Comparison of ENCODE assay signal across 26 cellular contexts in the genomic region with DNA sequence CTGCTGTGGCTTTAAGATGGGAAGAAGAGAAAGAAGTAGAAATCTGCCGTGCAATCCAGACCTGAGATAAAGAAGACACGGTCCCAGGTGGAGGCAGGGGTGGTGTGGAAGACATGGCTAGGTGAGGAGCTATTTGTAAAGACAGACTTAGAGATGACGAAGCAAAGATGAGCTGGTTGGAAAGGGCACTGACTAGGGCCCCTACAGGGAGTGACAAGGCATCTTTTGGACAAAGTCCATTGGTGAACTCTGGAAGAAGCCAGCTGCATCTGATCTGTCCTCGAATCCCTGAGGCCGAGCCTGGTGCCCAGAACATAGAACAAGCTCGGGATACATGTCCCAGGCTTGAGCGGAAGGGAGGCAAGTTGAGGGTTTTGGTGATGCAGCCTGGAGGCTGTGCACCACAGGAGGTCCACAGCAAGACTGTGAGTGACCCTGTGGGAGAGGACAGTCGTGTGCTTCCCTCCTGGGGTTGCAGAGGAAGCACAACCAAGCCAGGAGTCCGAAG.
DNase-seq lines count a peak whose midpoint lies in the region; ATAC-seq, FAIRE-seq and TF ChIP-seq lines count a peak whose summit lies in the region.
"Had no signal": no experiment of that assay in that cellular context is flagged by ENCODE, and none has a peak within 500 bp of the region (broad histone marks: within the 10 kb centered on the region; RNA-seq: fewer than 3 reads in every experiment).

No MANE protein-coding gene starts in this region.

- FAIRE-seq in K562 (lab: Jason Lieb, UNC) = peak; percentile 42
- FAIRE-seq: A549, D721Med, GM12878 had no signal

- H3K4me1 ChIP-seq in HEK293 (ENCODE audit: control insufficient read depth, insufficient read depth, low read length) (no peaks in the 10 kb centered on the region), K562 (replicated peaks in 1 of 2; ENCODE audit: control insufficient read depth in 2 of 2, insufficient read depth in 2 of 2, low read length in 2 of 2) (peaks cover 0 to 18% of the 10 kb centered on the region in 2 experiments; a peak in 3 of 5 replicates), osteoblast (ENCODE audit: insufficient read depth, low read length) (peaks cover 25% of the 10 kb centered on the region), adrenal gland (replicated peaks in 1 of 2) (peaks cover 0 to 4% of the 10 kb centered on the region in 2 donors)
- H3K4me1 ChIP-seq: BLaER1 treated with 17β-estradiol and CSF1 and Interleukin-3, amounts not matched to agents 10 nM and 100 nM had no signal

- POLR2A ChIA-PET in HEK293 (lab: Yijun Ruan, JAX) (no interaction called here), K562 (lab: Yijun Ruan, JAX) (no interaction called here)

- TF ChIP-seq POLR2A in K562 (conservative IDR thresholded peaks at IDR 0.05) (no peak), adrenal gland (IDR thresholded peaks at IDR 0.05) (no peak)

- no peak for TF ChIP-seq EP300 in K562 (IDR thresholded peaks at IDR 0.05; ENCODE audit: low read length)

- no peaks in the 10 kb centered on the region for H3K9me1 ChIP-seq in K562 (ENCODE audit: control insufficient read depth, insufficient read depth, low read length)

- no peaks in the 10 kb centered on the region for H3K9me3 Mint-ChIP-seq in nephron
- H3K9me3 Mint-ChIP-seq: CD4-positive, alpha-beta T cell; GM23338; H9 had no signal

- in situ Hi-C loops in K562 (cut with MboI) = no loop called here

- DNase-seq in K562 (ENCODE audit: extremely low read depth in 1 of 4, low spot score in 3 of 4) (peak in 3 of 4 experiments; percentile 6 to 19 (median 17)), osteoblast (ENCODE audit: insufficient read length, low spot score, missing footprints) (no peak), adrenal gland (no peak), NCI-H2081 (lab: John Stamatoyannopoulos, UW) (no peak)
- DNase-seq: 8988T; ACHN; AML-193; BE2C; CD4-positive, alpha-beta T cell; CD8-positive, alpha-beta memory T cell; DMS 273 treated with DMSO at 0.1 percent for 48 hours; DMS79; EL; GDM1; H9; HFFc6 had no signal

- no peaks in the 10 kb centered on the region for H3K36me3 Mint-ChIP-seq in nephron (ENCODE audit: low read depth)
- H3K36me3 Mint-ChIP-seq: CD14-positive monocyte had no signal

- H4K20me1 ChIP-seq in K562 (replicated peaks; ENCODE audit: control insufficient read depth, insufficient read depth, low read length) (no peaks in the 10 kb centered on the region), osteoblast (ENCODE audit: insufficient read depth, low read length) (no peaks in the 10 kb centered on the region)
- H4K20me1 ChIP-seq: BLaER1 treated with 17β-estradiol and CSF1 and Interleukin-3, amounts not matched to agents 10 nM and 100 nM had no signal

- H3K4me3 ChIP-seq in HEK293 (ENCODE audit: low read depth, low read length) (no peak overlapping the region), K562 (peak overlapping the region; percentile 19; the same call in 1 of the 2 replicates), osteoblast (ENCODE audit: insufficient read depth, low read length) (no peak overlapping the region), adrenal gland (no peak overlapping the region)
- H3K4me3 ChIP-seq: A549; BLaER1 treated with 17β-estradiol and CSF1 and Interleukin-3, amounts not matched to agents 10 nM and 100 nM; GM12878; GM23338 had no signal

- no peak for TF ChIP-seq RAD21 in K562 (CRISPR knock-in tag; conservative IDR thresholded peaks at IDR 0.05 in 1 of 2, IDR thresholded peaks at IDR 0.05 in 1 of 2)

- H3K27me3 ChIP-seq in K562 (ENCODE audit: control insufficient read depth in 2 of 2, insufficient read depth in 2 of 2, low read length in 2 of 2) (no peaks in the 10 kb centered on the region), osteoblast (ENCODE audit: insufficient read depth, low read length) (no peaks in the 10 kb centered on the region), adrenal gland (no peaks in the 10 kb centered on the region)
- H3K27me3 ChIP-seq: BE2C; BLaER1 treated with 17β-estradiol and CSF1 and Interleukin-3, amounts not matched to agents 10 nM and 100 nM had no signal

- CTCF ChIA-PET in HEK293 (lab: Yijun Ruan, JAX) = no interaction called here
- CTCF ChIA-PET in K562 (lab: Yijun Ruan, JAX; ENCODE audit: low intra/inter-chr PET ratio) = no interaction called here

- H3K79me2 ChIP-seq in K562 (ENCODE audit: control insufficient read depth, insufficient read depth, low read length) = peaks cover 35% of the 10 kb centered on the region; the same call in 2 of the 3 replicates
- H3K79me2 ChIP-seq in osteoblast (ENCODE audit: insufficient read depth, low read length) = peaks cover 31% of the 10 kb centered on the region

- H3K9me3 ChIP-seq in HEK293 (ENCODE audit: control insufficient read depth, insufficient read depth, low read depth, low read length) (no peaks in the 10 kb centered on the region), K562 (replicated peaks; ENCODE audit: control insufficient read depth, insufficient read depth, low read depth, low read length) (no peaks in the 10 kb centered on the region; the same call in 1 of the 2 replicates), osteoblast (ENCODE audit: low read depth, low read length) (no peaks in the 10 kb centered on the region), adrenal gland (replicated peaks in 1 of 3) (no peaks in the 10 kb centered on the region)
- H3K9me3 ChIP-seq: BE2C had no signal

- BruUV-seq in K562 (replicated peaks; lab: Mats Ljungman, UMichigan) = no TSS peak

- TF ChIP-seq CTCF in HEK293 (tag by site-specific recombination; IDR thresholded peaks at IDR 0.05) = no peak
- no peak for TF ChIP-seq CTCF in K562 (IDR thresholded peaks at IDR 0.05 in 2 of 3, conservative IDR thresholded peaks at IDR 0.05 in 1 of 3; ENCODE audit: insufficient read depth in 2 of 3, low read depth in 1 of 3, low read length in 3 of 3)
- no peak for TF ChIP-seq CTCF in nephron (IDR thresholded peaks at IDR 0.05; ENCODE audit: unreplicated experiment in 3 of 3)
- no peak for TF ChIP-seq CTCF in osteoblast (IDR thresholded peaks at IDR 0.05; ENCODE audit: extremely low read depth, low read depth, low read length)
- TF ChIP-seq CTCF in adrenal gland (IDR thresholded peaks at IDR 0.05) = no peak

- ATAC-seq in K562 = peak; percentile 54
- ATAC-seq in GM18861 (IDR thresholded peaks at IDR 0.05; ENCODE audit: unreplicated experiment) = no peak
- ATAC-seq: A549, GM12878, GM23338, HCT116 had no signal

- H3K27ac ChIP-seq in HEK293 (ENCODE audit: extremely low read depth, low read depth, low read length) (no peak overlapping the region), K562 (ENCODE audit: extremely low read depth, low read depth, low read length) (peak overlapping the region; percentile 87; the same call in 2 of the 3 replicates), osteoblast (ENCODE audit: low read depth, low read length) (peak overlapping the region; percentile 95), adrenal gland (no peak overlapping the region)
- H3K27ac ChIP-seq: BLaER1 treated with 17β-estradiol and CSF1 and Interleukin-3, amounts not matched to agents 10 nM and 100 nM had no signal

- peak overlapping the region; percentile 56; the same call in 1 of the 2 replicates for H2AFZ ChIP-seq in K562 (ENCODE audit: low read depth, low read length)
- no peak overlapping the region for H2AFZ ChIP-seq in osteoblast (ENCODE audit: low read length)
- H2AFZ ChIP-seq: GM23338 had no signal

- peak overlapping the region; percentile 55 to 68; a peak in 2 of 4 replicates for H3K9ac ChIP-seq in K562 (ENCODE audit: insufficient read depth in 1 of 2, low read depth in 2 of 2, low read length in 2 of 2)
- H3K9ac ChIP-seq: BLaER1 treated with 17β-estradiol and CSF1 and Interleukin-3, amounts not matched to agents 10 nM and 100 nM had no signal

- intact Hi-C loops in K562 (cut with micrococcal nuclease) (no loop called here), adrenal gland (cut with DNase I) (no loop called here)

- H3K4me1 Mint-ChIP-seq in nephron = peaks cover 20% of the 10 kb centered on the region
- H3K4me1 Mint-ChIP-seq: CD14-positive monocyte; CD8-positive, alpha-beta memory T cell; GM23338; H9 had no signal

- WGBS in K562 (ENCODE audit: insufficient coverage, low coverage, missing lambda C conversion rate) = 6% methylated on average over 8 of the region's 9 CpGs
- WGBS in adrenal gland, 4 donors = 93 to 94% (median 94%) methylated on average over 9 of the region's 9 CpGs

- H3K36me3 ChIP-seq in HEK293 (ENCODE audit: control insufficient read depth in 2 of 2, insufficient read depth in 1 of 2, low read length in 2 of 2) = no peaks in the 10 kb centered on the region
- no peaks in the 10 kb centered on the region for H3K36me3 ChIP-seq in K562 (ENCODE audit: control insufficient read depth, insufficient read depth, low read length)
- H3K36me3 ChIP-seq in osteoblast (ENCODE audit: insufficient read depth, low read length) = peaks cover 11% of the 10 kb centered on the region
- no peaks in the 10 kb centered on the region for H3K36me3 ChIP-seq in adrenal gland (replicated peaks in 1 of 2)
- H3K36me3 ChIP-seq: BE2C; BLaER1 treated with 17β-estradiol and CSF1 and Interleukin-3, amounts not matched to agents 10 nM and 100 nM had no signal

- H3K4me2 ChIP-seq in K562 (ENCODE audit: insufficient read depth, low read length) = peak overlapping the region; percentile 71
- H3K4me2 ChIP-seq in osteoblast (ENCODE audit: insufficient read depth, low read length) = no peak overlapping the region
- H3K4me2 ChIP-seq: A549; BLaER1 treated with 17β-estradiol and CSF1 and Interleukin-3, amounts not matched to agents 10 nM and 100 nM; GM23338 had no signal

- peak overlapping the region in 2 of 3 experiments; percentile 15 to 20 for H3K27ac Mint-ChIP-seq in nephron
- H3K27ac Mint-ChIP-seq: CD4-positive, alpha-beta T cell; GM23338; HFFc6 had no signal

- H3K27me3 Mint-ChIP-seq in nephron (ENCODE audit: low read depth) = peaks cover 4% of the 10 kb centered on the region
- H3K27me3 Mint-ChIP-seq: CD4-positive, alpha-beta T cell; CD8-positive, alpha-beta memory T cell had no signal

- no peak overlapping the region for H3K4me3 Mint-ChIP-seq in nephron
- H3K4me3 Mint-ChIP-seq: CD14-positive monocyte; CD4-positive, alpha-beta T cell; CD8-positive, alpha-beta memory T cell; GM23338; H9; HFFc6 had no signal

TF ChIP-seq in HEK293, 187 proteins besides CTCF, POLR2A, EP300 and RAD21:
- TF ChIP-seq ZFP37 (tag by site-specific recombination; IDR thresholded peaks at IDR 0.05) (no peak), ZNF133 (tag by site-specific recombination; IDR thresholded peaks at IDR 0.05) (no peak), HOXC10 (CRISPR knock-in tag; IDR thresholded peaks at IDR 0.05) (no peak), ZIC2 (tag by site-specific recombination; IDR thresholded peaks at IDR 0.05) (peak; percentile 81)

TF ChIP-seq in K562, 482 proteins besides CTCF, POLR2A, EP300 and RAD21 (continues in another document):
- TF ChIP-seq ZNF316 (IDR thresholded peaks at IDR 0.05) = peak; percentile 80
- no peak for TF ChIP-seq NCOA6 (IDR thresholded peaks at IDR 0.05)
- TF ChIP-seq NCOA2 (IDR thresholded peaks at IDR 0.05; ENCODE audit: partially characterized antibody in 2 of 2) = no peak
- peak; percentile 23; the same call in 1 of the 2 replicates for TF ChIP-seq ZKSCAN1 (IDR thresholded peaks at IDR 0.05; ENCODE audit: low read depth, low read length)

Comparison
In these comparisons a context has a peak if more than half of its experiments do, and no peak if none do; other contexts are left out.
1. H3K27ac ChIP-seq: peak in K562 (single experiment) and osteoblast (single experiment); none in HEK293 (single experiment) and adrenal gland (0 of 5).
2. DNase-seq: peak in K562 (3 of 4); none in osteoblast (single experiment), adrenal gland (0 of 7) and NCI-H2081 (0 of 2).